15 cellular contexts compared by ENCODE assay signal in the genomic region with DNA sequence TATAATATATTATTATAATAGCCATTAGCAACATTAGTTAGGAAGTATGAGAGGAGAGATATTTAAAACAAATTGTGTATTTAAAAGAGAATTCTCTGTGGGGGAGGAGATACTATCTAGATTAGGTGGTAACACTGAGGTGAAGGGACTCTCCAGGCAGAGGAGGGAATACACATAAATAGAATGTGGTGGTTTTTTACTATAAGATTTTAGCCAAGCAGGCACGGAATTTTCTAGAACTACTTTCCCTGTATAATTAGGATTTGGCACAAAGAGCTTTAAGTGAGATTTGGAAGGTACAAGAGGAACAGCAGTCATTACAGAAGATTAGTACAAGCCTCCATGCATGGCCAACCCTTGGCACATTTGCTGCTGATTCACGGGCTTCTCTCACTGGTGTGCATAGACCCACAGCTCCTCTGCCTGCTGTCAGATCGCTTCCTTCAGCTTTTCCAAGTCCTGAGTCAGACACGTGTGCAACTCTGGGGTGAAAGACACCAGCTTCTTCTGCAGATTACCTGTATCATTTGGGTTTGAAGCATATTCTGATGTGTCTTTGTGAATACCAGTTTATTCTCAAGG.
A peak's percentile ranks its signal among the peaks of the same experiment; 100 is the strongest.
DNase-seq lines count a peak whose midpoint lies in the region; ATAC-seq and TF ChIP-seq lines count a peak whose summit lies in the region.
"Had no signal": no experiment of that assay in that cellular context is flagged by ENCODE, and none has a peak within 500 bp of the region (broad histone marks: within the 10 kb centered on the region; RNA-seq: fewer than 3 reads in every experiment).

No MANE protein-coding gene starts in this region.

- peaks cover 37% of the 10 kb centered on the region for H3K4me1 ChIP-seq in OCI-LY1 (ENCODE audit: insufficient read depth, low read length, severe bottlenecking)
- no peaks in the 10 kb centered on the region for H3K4me1 ChIP-seq in effector memory CD4-positive, alpha-beta T cell (ENCODE audit: control insufficient read depth, insufficient read depth, low read length, poor library complexity, severe bottlenecking)
- H3K4me1 ChIP-seq: right atrium auricular region had no signal

- peaks cover 0 to 5% of the 10 kb centered on the region in 2 donors for H3K9me3 Mint-ChIP-seq in stimulated activated naive B cell treated with anti-CD40 and anti-IgM and Interleukin-4, amounts not matched to agents 10 μg/mL and 1 μg/mL and 100 μg/mL, for 72 hours
- no peaks in the 10 kb centered on the region for H3K9me3 Mint-ChIP-seq in type B pancreatic cell
- H3K9me3 Mint-ChIP-seq: dendritic cell treated with granulocyte-macrophage colony-stimulating factor and Interleukin-4, amounts not matched to agents 40 ng/mL and 50 ng/mL, for 4 days had no signal

- H3K36me3 ChIP-seq in OCI-LY1 (ENCODE audit: insufficient read depth, low read length), result no peaks in the 10 kb centered on the region
- H3K36me3 ChIP-seq in effector memory CD4-positive, alpha-beta T cell (ENCODE audit: control insufficient read depth, insufficient read depth, low read length), result no peaks in the 10 kb centered on the region
- H3K36me3 ChIP-seq: right atrium auricular region had no signal

- H3K4me1 Mint-ChIP-seq in stimulated activated naive B cell treated with anti-CD40 and anti-IgM and Interleukin-4, amounts not matched to agents 10 μg/mL and 1 μg/mL and 100 μg/mL, for 72 hours, result peaks cover 0 to 6% of the 10 kb centered on the region in 2 donors
- H3K4me1 Mint-ChIP-seq in type B pancreatic cell (ENCODE audit: unreplicated experiment), result no peaks in the 10 kb centered on the region
- H3K4me1 Mint-ChIP-seq: immature natural killer cell had no signal

- ATAC-seq in HG02884 (IDR thresholded peaks at IDR 0.05; ENCODE audit: unreplicated experiment), result peak; percentile 50
- peak; percentile 39 to 65 for ATAC-seq in stimulated activated naive B cell treated with anti-CD40 and anti-IgM and Interleukin-4, amounts not matched to agents 10 μg/mL and 1 μg/mL and 100 μg/mL, for 72 hours (replicated peaks)
- ATAC-seq: activated T-cell treated with anti-CD3 and anti-CD28 coated beads, Interleukin-2, amount 50 U/mL, for 72 hours had no signal

- no peaks in the 10 kb centered on the region for H3K27me3 ChIP-seq in OCI-LY1 (ENCODE audit: insufficient read depth, low read length)
- H3K27me3 ChIP-seq in effector memory CD4-positive, alpha-beta T cell (replicated peaks; ENCODE audit: control insufficient read depth, insufficient read depth, low read length, poor library complexity, severe bottlenecking), result no peaks in the 10 kb centered on the region
- H3K27me3 ChIP-seq: right atrium auricular region had no signal

- H3K79me2 ChIP-seq in OCI-LY1 (ENCODE audit: insufficient read depth, low read length), result no peaks in the 10 kb centered on the region

- no peaks in the 10 kb centered on the region for H3K27me3 Mint-ChIP-seq in stimulated activated naive B cell treated with anti-CD40 and anti-IgM and Interleukin-4, amounts not matched to agents 10 μg/mL and 1 μg/mL and 100 μg/mL, for 72 hours
- no peaks in the 10 kb centered on the region for H3K27me3 Mint-ChIP-seq in type B pancreatic cell
- H3K27me3 Mint-ChIP-seq: dendritic cell treated with granulocyte-macrophage colony-stimulating factor and Interleukin-4, amounts not matched to agents 40 ng/mL and 50 ng/mL, for 4 days; IgD-negative memory B cell had no signal

- no peaks in the 10 kb centered on the region for H3F3A ChIP-seq in OCI-LY1 (ENCODE audit: insufficient read depth, low read length)

- H3K4me3 Mint-ChIP-seq in stimulated activated naive B cell treated with anti-CD40 and anti-IgM and Interleukin-4, amounts not matched to agents 10 μg/mL and 1 μg/mL and 100 μg/mL, for 72 hours, result peak overlapping the region in 1 of 2 donors; percentile 36
- no peak overlapping the region for H3K4me3 Mint-ChIP-seq in type B pancreatic cell
- H3K4me3 Mint-ChIP-seq: activated T-cell treated with anti-CD3 and anti-CD28 coated beads, Interleukin-2, amount 50 U/mL, for 72 hours; dendritic cell treated with granulocyte-macrophage colony-stimulating factor and Interleukin-4, amounts not matched to agents 40 ng/mL and 50 ng/mL, for 4 days; immature natural killer cell had no signal

- H3K4me2 ChIP-seq in OCI-LY1 (ENCODE audit: low read length), result peak overlapping the region; percentile 38

- no peaks in the 10 kb centered on the region for H3K9me3 ChIP-seq in OCI-LY1 (ENCODE audit: low read length)
- no peaks in the 10 kb centered on the region for H3K9me3 ChIP-seq in effector memory CD4-positive, alpha-beta T cell (ENCODE audit: control insufficient read depth, low read length)
- H3K9me3 ChIP-seq: right atrium auricular region had no signal

- H2AFZ ChIP-seq in OCI-LY1 (ENCODE audit: low read length), result peak overlapping the region; percentile 4

- H3K9me2 ChIP-seq in OCI-LY1 (ENCODE audit: low read depth, low read length), result no peaks in the 10 kb centered on the region

- no peaks in the 10 kb centered on the region for H4K20me1 ChIP-seq in OCI-LY1 (ENCODE audit: insufficient read depth, low read length)

- H3K4me3 ChIP-seq in OCI-LY1 (ENCODE audit: low read depth, low read length, poor library complexity, severe bottlenecking), result peak overlapping the region; percentile 47
- no peak overlapping the region for H3K4me3 ChIP-seq in effector memory CD4-positive, alpha-beta T cell (ENCODE audit: insufficient read depth, low read depth, low read length, poor library complexity, severe bottlenecking)
- H3K4me3 ChIP-seq: right atrium auricular region had no signal

- no peaks in the 10 kb centered on the region for H3K36me3 Mint-ChIP-seq in stimulated activated naive B cell treated with anti-CD40 and anti-IgM and Interleukin-4, amounts not matched to agents 10 μg/mL and 1 μg/mL and 100 μg/mL, for 72 hours
- H3K36me3 Mint-ChIP-seq in type B pancreatic cell, result no peaks in the 10 kb centered on the region
- H3K36me3 Mint-ChIP-seq: IgD-negative memory B cell, immature natural killer cell had no signal

- no peak overlapping the region for H3K27ac Mint-ChIP-seq in stimulated activated naive B cell treated with anti-CD40 and anti-IgM and Interleukin-4, amounts not matched to agents 10 μg/mL and 1 μg/mL and 100 μg/mL, for 72 hours
- H3K27ac Mint-ChIP-seq in type B pancreatic cell, result no peak overlapping the region
- H3K27ac Mint-ChIP-seq: activated T-cell treated with anti-CD3 and anti-CD28 coated beads, Interleukin-2, amount 50 U/mL, for 72 hours; dendritic cell treated with granulocyte-macrophage colony-stimulating factor and Interleukin-4, amounts not matched to agents 40 ng/mL and 50 ng/mL, for 4 days; immature natural killer cell had no signal

- H3K9ac ChIP-seq in OCI-LY1 (ENCODE audit: low read length), result peak overlapping the region; percentile 21

- TF ChIP-seq CTCF in OCI-LY1 (IDR thresholded peaks at IDR 0.05; ENCODE audit: low read length), result no peak
- TF ChIP-seq CTCF in type B pancreatic cell (conservative IDR thresholded peaks at IDR 0.05), result no peak

- H3K27ac ChIP-seq in OCI-LY1 (ENCODE audit: low read depth, low read length, poor library complexity, severe bottlenecking), result peak overlapping the region; percentile 24
- H3K27ac ChIP-seq in effector memory CD4-positive, alpha-beta T cell (ENCODE audit: insufficient read depth, low read length, poor library complexity, severe bottlenecking), result no peak overlapping the region
- H3K27ac ChIP-seq: 22Rv1, right atrium auricular region had no signal

- DNase-seq in DMS53 (lab: John Stamatoyannopoulos, UW) (peak; percentile 33), DMS53 treated with DMSO at 0.1 percent for 48 hours (lab: John Stamatoyannopoulos, UW; ENCODE audit: unreplicated experiment) (no peak), DMS114 treated with DMSO at 0.1 percent for 48 hours (lab: John Stamatoyannopoulos, UW; ENCODE audit: unreplicated experiment) (no peak), type B pancreatic cell (ENCODE audit: extremely low spot score, unreplicated experiment) (no peak)
- no peak for DNase-seq in stimulated activated naive B cell treated with anti-CD40 and anti-IgM and Interleukin-4, amounts not matched to agents 10 μg/mL and 1 μg/mL and 100 μg/mL, for 72 hours
- DNase-seq in effector memory CD4-positive, alpha-beta T cell, result no peak
- DNase-seq: activated T-cell treated with anti-CD3 and anti-CD28 coated beads, Interleukin-2, amount 50 U/mL, for 72 hours; immature natural killer cell; stimulated activated naive CD4-positive, alpha-beta T cell had no signal
